8 cellular contexts compared by ENCODE assay signal in genomic region chr17:14427914-14428639, GRCh38.
DNase-seq lines count a peak whose midpoint lies in the region; ATAC-seq, FAIRE-seq and TF ChIP-seq lines count a peak whose summit lies in the region.

No MANE protein-coding gene starts in this region.

- H3K27ac Mint-ChIP-seq in progenitor cell of endocrine pancreas = no peak overlapping the region

- H3K36me3 ChIP-seq in spleen = no peaks in the 10 kb centered on the region

- TF ChIP-seq CTCF in spleen (IDR thresholded peaks at IDR 0.05 in 8 of 11, conservative IDR thresholded peaks at IDR 0.05 in 3 of 11) (no peak), progenitor cell of endocrine pancreas (IDR thresholded peaks at IDR 0.05; ENCODE audit: unreplicated experiment) (no peak)

- peak overlapping the region in 5 of 8 donors; percentile 8 to 64 (median 20) for H3K4me3 ChIP-seq in spleen

- no peaks in the 10 kb centered on the region for H3K9me3 ChIP-seq in spleen

- H3K4me1 Mint-ChIP-seq in progenitor cell of endocrine pancreas (ENCODE audit: low read depth) = no peaks in the 10 kb centered on the region

- peak; percentile 7 for DNase-seq in GM18507 (ENCODE audit: extremely low spot score, insufficient read length, low read depth)
- peak; percentile 10 for DNase-seq in activated CD8-positive, alpha-beta memory T cell treated with anti-CD3 and anti-CD28 coated beads, Interleukin-2, amount 50 U/mL, for 24 hours (ENCODE audit: extremely low read depth)
- peak; percentile 77 for DNase-seq in spleen
- DNase-seq in progenitor cell of endocrine pancreas (ENCODE audit: low spot score, unreplicated experiment) = no peak
- no peak for DNase-seq in NCI-H146 (lab: John Stamatoyannopoulos, UW)
- no peak for DNase-seq in NCI-H128 (lab: John Stamatoyannopoulos, UW; ENCODE audit: unreplicated experiment)

- peak overlapping the region; percentile 27 to 89 (median 74) for H3K27ac ChIP-seq in spleen

- no peaks in the 10 kb centered on the region for H3K36me3 Mint-ChIP-seq in progenitor cell of endocrine pancreas (ENCODE audit: insufficient read depth)

- H3K27me3 ChIP-seq in spleen (replicated peaks in 1 of 7) = no peaks in the 10 kb centered on the region

- H3K4me3 Mint-ChIP-seq in progenitor cell of endocrine pancreas (ENCODE audit: low read depth) = no peak overlapping the region

- TF ChIP-seq POLR2A in spleen (IDR thresholded peaks at IDR 0.05) = no peak

- FAIRE-seq in GM18507 (lab: Jason Lieb, UNC) = peak; percentile 79

- peaks cover 0 to 46% (median 27%) of the 10 kb centered on the region in 6 donors for H3K4me1 ChIP-seq in spleen

- peaks cover 12% of the 10 kb centered on the region for H3K27me3 Mint-ChIP-seq in progenitor cell of endocrine pancreas

- ATAC-seq in HG03108 (IDR thresholded peaks at IDR 0.05; ENCODE audit: unreplicated experiment) (peak; percentile 82), HG03280 (IDR thresholded peaks at IDR 0.05; ENCODE audit: unreplicated experiment) (no peak)

- intact Hi-C loops in spleen (cut with DNase I; ENCODE audit: low total_unique reads) = no loop called here

- WGBS in spleen, 5 donors = 23 to 43% (median 30%) methylated on average over 13 of the region's 13 CpGs

- no peaks in the 10 kb centered on the region for H3K9me3 Mint-ChIP-seq in progenitor cell of endocrine pancreas (ENCODE audit: low read depth)

Comparison
In these comparisons a context has a peak if more than half of its experiments do, and no peak if none do; other contexts are left out.
1. DNase-seq: peak in GM18507 (single experiment), activated CD8-positive, alpha-beta memory T cell treated with anti-CD3 and anti-CD28 coated beads, Interleukin-2, amount 50 U/mL, for 24 hours (single experiment) and spleen (single experiment); none in progenitor cell of endocrine pancreas (single experiment), NCI-H146 (single experiment) and NCI-H128 (single experiment).